In genomic region chr5:118832974-118833373, GRCh38 we compare ENCODE assay signal across 20 cellular contexts.
"Had no signal": no experiment of that assay in that cellular context is flagged by ENCODE, and none has a peak within 500 bp of the region (broad histone marks: within the 10 kb centered on the region; RNA-seq: fewer than 3 reads in every experiment).

No MANE protein-coding gene starts in this region.

- H3K4me3 Mint-ChIP-seq: naive thymus-derived CD8-positive, alpha-beta T cell; stimulated activated naive B cell treated with anti-CD40 and anti-IgM and Interleukin-4, amounts not matched to agents 10 μg/mL and 1 μg/mL and 100 μg/mL, for 72 hours; stimulated activated naive CD8-positive, alpha-beta T cell treated with anti-CD3 and anti-CD28 coated beads, Interleukin-15, amount 100 ng/mL, for 72 hours had no signal

- H3K27ac Mint-ChIP-seq: naive thymus-derived CD8-positive, alpha-beta T cell; stimulated activated naive B cell treated with anti-CD40 and anti-IgM and Interleukin-4, amounts not matched to agents 10 μg/mL and 1 μg/mL and 100 μg/mL, for 72 hours had no signal

- H3K4me1 ChIP-seq: heart left ventricle, psoas muscle, right lobe of liver, testis, tibial nerve, upper lobe of right lung had no signal

- DNase-seq: cortex of kidney; dorsolateral prefrontal cortex; effector CD8-positive, alpha-beta T cell; heart left ventricle; hypothalamus; kidney glomerular epithelial cell; mucosa of descending colon; naive thymus-derived CD8-positive, alpha-beta T cell; psoas muscle; retina; right lobe of liver; stimulated activated CD4-positive, alpha-beta T cell treated with anti-CD3 and anti-CD28 coated beads, Interleukin-2, amount 100 ng/mL, for 24 hours; stimulated activated CD4-positive, alpha-beta T cell treated with anti-CD3 and anti-CD28 coated beads, Interleukin-4, amount 100 ng/mL, for 4 hours; stimulated activated naive B cell treated with anti-CD40 and anti-IgM and Interleukin-4, amounts not matched to agents 10 μg/mL and 1 μg/mL and 100 μg/mL, for 72 hours; stimulated activated naive CD8-positive, alpha-beta T cell treated with anti-CD3 and anti-CD28 coated beads, Interleukin-15, amount 100 ng/mL, for 72 hours; testis; upper lobe of right lung had no signal

- H3K4me1 Mint-ChIP-seq: naive thymus-derived CD8-positive, alpha-beta T cell; stimulated activated naive CD8-positive, alpha-beta T cell treated with anti-CD3 and anti-CD28 coated beads, Interleukin-15, amount 100 ng/mL, for 72 hours had no signal

- FAIRE-seq: islet of Langerhans had no signal

- ATAC-seq: heart left ventricle; mucosa of descending colon; naive thymus-derived CD8-positive, alpha-beta T cell; psoas muscle; right lobe of liver; stimulated activated naive CD8-positive, alpha-beta T cell treated with anti-CD3 and anti-CD28 coated beads, Interleukin-15, amount 100 ng/mL, for 72 hours; upper lobe of right lung had no signal

- H3K9me3 ChIP-seq: heart left ventricle, mucosa of descending colon, neutrophil, psoas muscle, right lobe of liver, testis, upper lobe of right lung had no signal

- H3K27ac ChIP-seq: dorsolateral prefrontal cortex, heart left ventricle, neutrophil, psoas muscle, right lobe of liver, testis, tibial nerve, upper lobe of right lung had no signal

- H3K9me3 Mint-ChIP-seq: stimulated activated naive B cell treated with anti-CD40 and anti-IgM and Interleukin-4, amounts not matched to agents 10 μg/mL and 1 μg/mL and 100 μg/mL, for 72 hours had no signal

- H3K36me3 ChIP-seq: heart left ventricle, neutrophil, right lobe of liver, upper lobe of right lung had no signal

- H3K4me3 ChIP-seq: dorsolateral prefrontal cortex, heart left ventricle, mucosa of descending colon, psoas muscle, right lobe of liver, testis, tibial nerve, upper lobe of right lung had no signal

- H3K27me3 Mint-ChIP-seq: naive thymus-derived CD8-positive, alpha-beta T cell; stimulated activated naive B cell treated with anti-CD40 and anti-IgM and Interleukin-4, amounts not matched to agents 10 μg/mL and 1 μg/mL and 100 μg/mL, for 72 hours; stimulated activated naive CD8-positive, alpha-beta T cell treated with anti-CD3 and anti-CD28 coated beads, Interleukin-15, amount 100 ng/mL, for 72 hours had no signal

- H3K27me3 ChIP-seq: dorsolateral prefrontal cortex, heart left ventricle, neutrophil, right lobe of liver, testis, tibial nerve, upper lobe of right lung had no signal
